ENCODE assay signal across 8 cellular contexts in the genomic region with DNA sequence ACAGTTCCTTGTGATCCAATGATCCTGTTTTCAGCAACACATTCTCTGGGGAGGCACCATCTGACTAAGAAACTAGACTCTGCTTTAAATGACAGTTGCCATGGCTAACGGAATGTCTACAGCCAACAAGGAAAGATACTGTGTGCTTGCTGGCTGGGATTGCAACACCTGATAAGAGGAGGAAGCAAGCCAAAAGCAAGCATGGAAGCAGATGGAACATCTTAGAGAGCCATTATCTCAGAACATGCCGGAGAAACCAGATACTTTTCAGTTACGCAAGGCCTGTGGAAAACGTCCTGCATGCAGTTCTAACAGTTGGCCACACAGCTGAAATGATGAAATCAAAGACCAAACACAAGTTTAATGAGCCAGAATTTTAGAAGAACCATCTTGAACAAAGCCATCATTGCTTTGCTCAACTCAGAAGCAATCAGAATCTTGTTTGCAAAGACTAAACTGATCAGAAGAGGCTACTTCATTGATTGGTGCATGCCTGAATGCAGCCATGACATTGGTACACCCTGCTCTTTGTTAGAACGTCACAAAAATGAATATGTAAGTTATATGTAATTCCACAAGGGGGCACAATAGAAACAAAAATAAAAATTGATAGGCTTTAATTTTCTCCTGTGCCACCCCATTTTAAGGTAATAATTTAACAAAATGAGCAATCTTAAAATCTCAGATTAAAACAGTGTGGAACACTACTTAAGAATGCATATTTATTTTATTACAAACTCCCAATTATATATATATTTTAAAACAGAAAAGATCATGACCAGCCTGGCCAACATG. TPM values are rescaled to one million over a fixed set of nuclear protein-coding genes. Genes with fewer than 3 reads are reported as not detected.
DNase-seq lines count a peak whose midpoint lies in the region; ATAC-seq, FAIRE-seq and TF ChIP-seq lines count a peak whose summit lies in the region.

No MANE protein-coding gene starts in this region.

- H2AFZ ChIP-seq in Loucy (ENCODE audit: low read length): peak overlapping the region; percentile 69

- H4K20me1 ChIP-seq in Loucy (ENCODE audit: insufficient read depth, low read length, poor library complexity, severe bottlenecking): no peaks in the 10 kb centered on the region

- no peaks in the 10 kb centered on the region for H3K79me2 ChIP-seq in Loucy (ENCODE audit: insufficient read depth, low read length)

- H3K4me1 ChIP-seq in Loucy (ENCODE audit: insufficient read depth, low read length, poor library complexity, severe bottlenecking) (no peaks in the 10 kb centered on the region), mesodermal cell (ENCODE audit: control insufficient read depth, insufficient read depth, low read length, poor library complexity, severe bottlenecking) (no peaks in the 10 kb centered on the region)

- no peak overlapping the region for H3K4me2 ChIP-seq in Loucy (ENCODE audit: low read depth, low read length, poor library complexity, severe bottlenecking)

- H3K36me3 ChIP-seq in Loucy (ENCODE audit: insufficient read depth, low read length) (no peaks in the 10 kb centered on the region), mesodermal cell (ENCODE audit: control insufficient read depth, insufficient read depth, low read length) (no peaks in the 10 kb centered on the region)

- ATAC-seq in GM21825 (IDR thresholded peaks at IDR 0.05; ENCODE audit: unreplicated experiment): peak; percentile 52

- no peaks in the 10 kb centered on the region for H3F3A ChIP-seq in Loucy (ENCODE audit: low read depth)

- no peak overlapping the region for H3K27ac ChIP-seq in 22Rv1
- peak overlapping the region; percentile 79 for H3K27ac ChIP-seq in mesodermal cell (ENCODE audit: low read depth, low read length, severe bottlenecking)

- H3K27me3 ChIP-seq in Loucy (ENCODE audit: insufficient read depth, low read length, poor library complexity, severe bottlenecking): no peaks in the 10 kb centered on the region

- TF ChIP-seq CTCF in 22Rv1 (IDR thresholded peaks at IDR 0.05) (peak; percentile 73), Loucy (conservative IDR thresholded peaks at IDR 0.05; ENCODE audit: low read length) (peak; percentile 73)

- no peak overlapping the region for H3K4me3 ChIP-seq in Loucy (ENCODE audit: low read length, poor library complexity, severe bottlenecking)
- H3K4me3 ChIP-seq in mesodermal cell (ENCODE audit: extremely low read depth, insufficient read depth, low read length, poor library complexity, severe bottlenecking): no peak overlapping the region

- no peaks in the 10 kb centered on the region for H3K9me2 ChIP-seq in Loucy (replicated peaks; ENCODE audit: low read depth, low read length)

- no peak overlapping the region for H3K9ac ChIP-seq in Loucy (ENCODE audit: low read depth, low read length, poor library complexity, severe bottlenecking)

- WGBS in mesodermal cell (ENCODE audit: insufficient coverage in 2 of 2), 2 experiments: 51% methylated on average over 4 of the region's 5 CpGs

- no peaks in the 10 kb centered on the region for H3K9me3 ChIP-seq in Loucy (ENCODE audit: insufficient read depth, low read depth, low read length)
- H3K9me3 ChIP-seq in mesodermal cell (ENCODE audit: control insufficient read depth, low read length): no peaks in the 10 kb centered on the region

- FAIRE-seq in endometrium (lab: Jason Lieb, UNC) (peak; percentile 84), urothelium cell line (lab: Jason Lieb, UNC) (peak; percentile 27)

- peak; percentile 76 for DNase-seq in ELF-1 (ENCODE audit: low read depth, low spot score)
- peak; percentile 93 for DNase-seq in SKM-1 treated with dmso at 0.1 percent for 144 hours (lab: John Stamatoyannopoulos, UW; ENCODE audit: unreplicated experiment)
- DNase-seq in urothelium cell line (ENCODE audit: low spot score): peak; percentile 62

RNA-seq across cellular contexts. Expression of gene GXYLT2, which starts 50.8 kb away (rescaled TPM):
- polyA plus RNA-seq in mesodermal cell (2013, experiment 1 of 2): 14.1 TPM
- 10.9 TPM for polyA plus RNA-seq in mesodermal cell (2013, experiment 2 of 2)

RNA-seq across cellular contexts. Expression of gene PPP4R2, which starts 57.9 kb away (rescaled TPM):
- polyA plus RNA-seq in mesodermal cell (2013, experiment 1 of 2): 67.0 TPM
- 73.4 TPM for polyA plus RNA-seq in mesodermal cell (2013, experiment 2 of 2)
